Comparison of ENCODE assay signal across 11 cellular contexts in the genomic region with DNA sequence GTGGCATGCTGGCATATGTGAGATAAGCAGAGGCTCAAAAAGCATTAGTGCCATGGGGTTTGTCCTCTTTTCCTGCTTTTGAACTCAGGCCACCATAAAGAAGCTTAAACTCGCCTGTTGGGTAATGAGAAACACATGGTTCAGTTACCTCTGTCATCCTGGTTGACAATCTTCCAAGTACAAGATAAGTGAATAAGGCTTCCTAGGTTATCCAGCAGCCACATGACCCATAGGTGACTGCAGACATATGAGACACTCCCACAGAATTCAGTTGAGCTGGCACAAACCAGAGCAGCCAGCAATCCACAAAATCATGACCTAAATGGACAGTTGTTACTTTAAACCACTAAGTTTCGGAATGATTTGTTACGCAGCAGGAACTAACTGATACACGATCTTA.
DNase-seq lines count a peak whose midpoint lies in the region; ATAC-seq and TF ChIP-seq lines count a peak whose summit lies in the region.
"Had no signal": no experiment of that assay in that cellular context is flagged by ENCODE, and none has a peak within 500 bp of the region (broad histone marks: within the 10 kb centered on the region; RNA-seq: fewer than 3 reads in every experiment).

No MANE protein-coding gene starts in this region.

- H3K4me3 ChIP-seq in fibroblast of mammary gland (ENCODE audit: control insufficient read depth, low read depth, low read length) = no peak overlapping the region
- H3K4me3 ChIP-seq: BLaER1 treated with 17β-estradiol and CSF1 and Interleukin-3, amounts not matched to agents 10 nM and 100 nM; HAP-1 had no signal

- H3K9me3 Mint-ChIP-seq in activated CD4-positive, alpha-beta T cell treated with anti-CD3 and anti-CD28 coated beads, Interleukin-2, amount 10 ng/mL, durations not matched to agents 24 days and 14 days = no peaks in the 10 kb centered on the region

- TF ChIP-seq CTCF in fibroblast of mammary gland (conservative IDR thresholded peaks at IDR 0.05; ENCODE audit: control insufficient read depth, insufficient read depth, low read depth, low read length) = no peak

- DNase-seq in activated CD4-positive, alpha-beta T cell treated with anti-CD3 and anti-CD28 coated beads, Interleukin-2, amount 10 ng/mL, durations not matched to agents 24 days and 14 days = peak; percentile 11
- DNase-seq in activated CD4-positive, alpha-beta T cell treated with anti-CD3 and anti-CD28 coated beads, Interleukin-2, amount 50 U/mL, for 48 hours = no peak
- peak; percentile 3 for DNase-seq in RKO (ENCODE audit: low spot score)
- DNase-seq in fibroblast of mammary gland (ENCODE audit: low read depth) = peak; percentile 19
- no peak for DNase-seq in NCI-H1694 (lab: John Stamatoyannopoulos, UW)
- DNase-seq: CD4-positive, CD25-positive, alpha-beta regulatory T cell; HFFc6 had no signal

- no peak for ATAC-seq in GM18498 (IDR thresholded peaks at IDR 0.05; ENCODE audit: unreplicated experiment)
- ATAC-seq in HG03354 (IDR thresholded peaks at IDR 0.05; ENCODE audit: poor library complexity, severe bottlenecking, unreplicated experiment) = no peak

- no peak overlapping the region for H3K4me3 Mint-ChIP-seq in activated CD4-positive, alpha-beta T cell treated with anti-CD3 and anti-CD28 coated beads, Interleukin-2, amount 10 ng/mL, durations not matched to agents 24 days and 14 days
- H3K4me3 Mint-ChIP-seq: CD4-positive, CD25-positive, alpha-beta regulatory T cell; HFFc6 had no signal

- H3K36me3 Mint-ChIP-seq in activated CD4-positive, alpha-beta T cell treated with anti-CD3 and anti-CD28 coated beads, Interleukin-2, amount 10 ng/mL, durations not matched to agents 24 days and 14 days (ENCODE audit: low read depth) = no peaks in the 10 kb centered on the region

- H3K27ac Mint-ChIP-seq in activated CD4-positive, alpha-beta T cell treated with anti-CD3 and anti-CD28 coated beads, Interleukin-2, amount 10 ng/mL, durations not matched to agents 24 days and 14 days = no peak overlapping the region
- H3K27ac Mint-ChIP-seq: CD4-positive, CD25-positive, alpha-beta regulatory T cell; HFFc6 had no signal

- no peaks in the 10 kb centered on the region for H3K4me1 Mint-ChIP-seq in activated CD4-positive, alpha-beta T cell treated with anti-CD3 and anti-CD28 coated beads, Interleukin-2, amount 10 ng/mL, durations not matched to agents 24 days and 14 days
- H3K4me1 Mint-ChIP-seq: CD4-positive, CD25-positive, alpha-beta regulatory T cell had no signal

- peaks cover 9% of the 10 kb centered on the region for H3K27me3 Mint-ChIP-seq in activated CD4-positive, alpha-beta T cell treated with anti-CD3 and anti-CD28 coated beads, Interleukin-2, amount 10 ng/mL, durations not matched to agents 24 days and 14 days

- intact Hi-C loops in activated CD4-positive, alpha-beta T cell treated with anti-CD3 and anti-CD28 coated beads, Interleukin-2, amount 10 ng/mL, durations not matched to agents 24 days and 14 days (cut with micrococcal nuclease) = no loop called here

Comparison
In these comparisons a context has a peak if more than half of its experiments do, and no peak if none do; other contexts are left out.
1. DNase-seq: peak in activated CD4-positive, alpha-beta T cell treated with anti-CD3 and anti-CD28 coated beads, Interleukin-2, amount 10 ng/mL, durations not matched to agents 24 days and 14 days (single experiment), RKO (single experiment) and fibroblast of mammary gland (single experiment); none in activated CD4-positive, alpha-beta T cell treated with anti-CD3 and anti-CD28 coated beads, Interleukin-2, amount 50 U/mL, for 48 hours (0 of 2) and NCI-H1694 (single experiment).